Comparison of ENCODE assay signal across 8 cellular contexts in the genomic region with DNA sequence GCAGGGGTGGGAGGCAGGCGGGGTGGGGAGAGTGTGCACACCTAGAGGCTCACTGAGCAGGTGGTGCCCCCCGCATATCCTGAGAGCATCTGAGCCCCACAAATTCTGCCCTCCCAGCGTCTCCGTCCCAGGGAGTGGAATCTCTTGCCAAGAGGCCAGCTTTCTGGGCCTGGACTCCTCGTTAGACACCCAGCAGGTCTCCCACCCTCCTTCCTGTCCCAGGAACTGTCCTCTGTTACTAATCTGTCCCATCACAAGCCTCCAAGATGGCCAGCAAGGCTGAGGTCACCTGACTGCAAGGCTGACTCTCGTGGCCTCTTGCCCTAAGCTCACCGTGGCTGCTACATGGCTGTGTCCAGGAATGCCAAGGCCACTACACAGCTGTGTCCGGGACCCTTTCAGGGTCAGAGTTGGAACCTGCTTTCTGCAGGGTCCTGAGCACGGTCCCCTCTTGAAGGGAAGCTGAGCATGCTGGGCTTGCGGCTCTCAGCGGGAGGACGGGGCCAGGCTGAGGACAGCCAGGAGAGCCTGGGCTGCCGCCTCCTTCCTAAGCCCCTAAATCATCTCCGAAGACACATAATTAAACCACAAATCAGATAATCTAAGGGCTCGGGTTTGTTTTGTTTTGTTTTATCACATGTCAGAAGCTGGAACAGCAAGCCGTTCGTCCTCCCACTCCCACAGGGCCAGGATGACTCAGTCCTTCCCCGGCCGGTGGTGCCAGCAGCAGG.
DNase-seq lines count a peak whose midpoint lies in the region; ATAC-seq and TF ChIP-seq lines count a peak whose summit lies in the region.

No MANE protein-coding gene starts in this region.

- H3K4me3 ChIP-seq in Karpas-422 (ENCODE audit: low read length) (peak overlapping the region; percentile 34; the same call in 1 of the 2 replicates), adipocyte (ENCODE audit: low read length) (no peak overlapping the region), suprapubic skin (peak overlapping the region; percentile 29)

- no peaks in the 10 kb centered on the region for H3K79me2 ChIP-seq in Karpas-422 (ENCODE audit: low read length)

- DNase-seq in Karpas-422: no peak
- peak; percentile 8 for DNase-seq in adipocyte (ENCODE audit: low read depth)
- DNase-seq in kidney glomerular epithelial cell (lab: John Stamatoyannopoulos, UW): peak; percentile 43
- peak; percentile 86 to 91 for DNase-seq in suprapubic skin (ENCODE audit: low spot score in 2 of 2)
- DNase-seq in DMS53 treated with DMSO at 0.1 percent for 48 hours (lab: John Stamatoyannopoulos, UW; ENCODE audit: unreplicated experiment): no peak
- no peak for DNase-seq in LoVo (ENCODE audit: low spot score)
- DNase-seq in NCI-H510A treated with DMSO at 0.1 percent for 48 hours (lab: John Stamatoyannopoulos, UW): no peak

- H3K27me3 ChIP-seq in Karpas-422 (ENCODE audit: low read length) (no peaks in the 10 kb centered on the region), adipocyte (replicated peaks; ENCODE audit: control insufficient read depth, insufficient read depth, low read length) (peaks cover 31% of the 10 kb centered on the region), suprapubic skin (peaks cover 7% of the 10 kb centered on the region)

- no peak for TF ChIP-seq POLR2A in suprapubic skin (IDR thresholded peaks at IDR 0.05)

- no peak for TF ChIP-seq CTCF in suprapubic skin (IDR thresholded peaks at IDR 0.05)

- H3K9me3 ChIP-seq in Karpas-422 (ENCODE audit: low read length): no peaks in the 10 kb centered on the region
- H3K9me3 ChIP-seq in adipocyte (ENCODE audit: control insufficient read depth, low read length): no peaks in the 10 kb centered on the region
- no peaks in the 10 kb centered on the region for H3K9me3 ChIP-seq in suprapubic skin

- H3K4me2 ChIP-seq in Karpas-422 (ENCODE audit: low read depth, low read length, poor library complexity, severe bottlenecking): peak overlapping the region; percentile 66

- no peak for TF ChIP-seq EP300 in suprapubic skin (IDR thresholded peaks at IDR 0.05)

- H2AFZ ChIP-seq in Karpas-422 (ENCODE audit: low read length): peak overlapping the region; percentile 84

- H3K36me3 ChIP-seq in Karpas-422 (ENCODE audit: insufficient read depth, low read length) (no peaks in the 10 kb centered on the region), adipocyte (ENCODE audit: control insufficient read depth, insufficient read depth, low read length, severe bottlenecking) (no peaks in the 10 kb centered on the region), suprapubic skin (no peaks in the 10 kb centered on the region)

- peaks cover 88% of the 10 kb centered on the region for H3K4me1 ChIP-seq in Karpas-422 (ENCODE audit: low read length)
- peaks cover 11% of the 10 kb centered on the region for H3K4me1 ChIP-seq in adipocyte (ENCODE audit: control insufficient read depth, insufficient read depth, low read length)
- peaks cover 23% of the 10 kb centered on the region for H3K4me1 ChIP-seq in suprapubic skin

- peak overlapping the region; percentile 75 for H3K9ac ChIP-seq in Karpas-422 (ENCODE audit: low read length)
- H3K9ac ChIP-seq in adipocyte (ENCODE audit: low read length): no peak overlapping the region

- ATAC-seq in HG02938 (IDR thresholded peaks at IDR 0.05; ENCODE audit: unreplicated experiment): no peak

- H4K20me1 ChIP-seq in Karpas-422 (ENCODE audit: insufficient read depth, low read depth, low read length): no peaks in the 10 kb centered on the region

- WGBS in suprapubic skin: 27% methylated on average over 14 of the region's 19 CpGs

- H3K27ac ChIP-seq in Karpas-422 (ENCODE audit: low read length) (peak overlapping the region; percentile 98), suprapubic skin (peak overlapping the region; percentile 79)

- no peaks in the 10 kb centered on the region for H3K9me2 ChIP-seq in Karpas-422 (replicated peaks; ENCODE audit: insufficient read depth, low read length)

Comparison
In these comparisons a context has a peak if more than half of its experiments do, and no peak if none do; other contexts are left out.
1. DNase-seq: peak in adipocyte (single experiment), kidney glomerular epithelial cell (single experiment) and suprapubic skin (2 of 2); none in Karpas-422 (single experiment), DMS53 treated with DMSO at 0.1 percent for 48 hours (single experiment), LoVo (single experiment) and NCI-H510A treated with DMSO at 0.1 percent for 48 hours (single experiment).